Comparison of ENCODE assay signal across 1 cellular context in the genomic region with DNA sequence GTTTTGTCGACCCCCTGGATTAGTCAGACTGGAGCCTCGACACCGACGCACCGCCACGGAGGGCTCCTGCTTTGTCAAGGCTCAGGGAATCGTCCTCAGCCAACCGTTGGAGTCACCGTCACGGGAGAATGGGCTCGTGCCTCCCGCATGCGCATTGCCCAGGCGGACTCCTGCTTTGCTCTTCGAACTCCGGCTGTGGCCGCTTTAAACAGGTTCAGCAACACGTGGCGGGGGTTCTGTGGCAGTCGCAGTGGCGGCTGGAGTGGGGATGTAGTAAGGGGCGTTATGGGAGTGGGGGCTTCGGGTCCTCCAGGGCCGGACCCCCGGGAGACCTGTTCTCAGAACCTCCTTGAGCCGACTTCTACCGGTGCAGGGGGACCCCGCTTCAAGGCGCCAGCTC.
A peak's percentile ranks its signal among the peaks of the same experiment; 100 is the strongest.
TF ChIP-seq lines count a peak whose summit lies in the region.

No MANE protein-coding gene starts in this region.

TF ChIP-seq in K562, 482 proteins besides CTCF, POLR2A, EP300 and RAD21 (continued from another document):
- TF ChIP-seq, protein P1, sequence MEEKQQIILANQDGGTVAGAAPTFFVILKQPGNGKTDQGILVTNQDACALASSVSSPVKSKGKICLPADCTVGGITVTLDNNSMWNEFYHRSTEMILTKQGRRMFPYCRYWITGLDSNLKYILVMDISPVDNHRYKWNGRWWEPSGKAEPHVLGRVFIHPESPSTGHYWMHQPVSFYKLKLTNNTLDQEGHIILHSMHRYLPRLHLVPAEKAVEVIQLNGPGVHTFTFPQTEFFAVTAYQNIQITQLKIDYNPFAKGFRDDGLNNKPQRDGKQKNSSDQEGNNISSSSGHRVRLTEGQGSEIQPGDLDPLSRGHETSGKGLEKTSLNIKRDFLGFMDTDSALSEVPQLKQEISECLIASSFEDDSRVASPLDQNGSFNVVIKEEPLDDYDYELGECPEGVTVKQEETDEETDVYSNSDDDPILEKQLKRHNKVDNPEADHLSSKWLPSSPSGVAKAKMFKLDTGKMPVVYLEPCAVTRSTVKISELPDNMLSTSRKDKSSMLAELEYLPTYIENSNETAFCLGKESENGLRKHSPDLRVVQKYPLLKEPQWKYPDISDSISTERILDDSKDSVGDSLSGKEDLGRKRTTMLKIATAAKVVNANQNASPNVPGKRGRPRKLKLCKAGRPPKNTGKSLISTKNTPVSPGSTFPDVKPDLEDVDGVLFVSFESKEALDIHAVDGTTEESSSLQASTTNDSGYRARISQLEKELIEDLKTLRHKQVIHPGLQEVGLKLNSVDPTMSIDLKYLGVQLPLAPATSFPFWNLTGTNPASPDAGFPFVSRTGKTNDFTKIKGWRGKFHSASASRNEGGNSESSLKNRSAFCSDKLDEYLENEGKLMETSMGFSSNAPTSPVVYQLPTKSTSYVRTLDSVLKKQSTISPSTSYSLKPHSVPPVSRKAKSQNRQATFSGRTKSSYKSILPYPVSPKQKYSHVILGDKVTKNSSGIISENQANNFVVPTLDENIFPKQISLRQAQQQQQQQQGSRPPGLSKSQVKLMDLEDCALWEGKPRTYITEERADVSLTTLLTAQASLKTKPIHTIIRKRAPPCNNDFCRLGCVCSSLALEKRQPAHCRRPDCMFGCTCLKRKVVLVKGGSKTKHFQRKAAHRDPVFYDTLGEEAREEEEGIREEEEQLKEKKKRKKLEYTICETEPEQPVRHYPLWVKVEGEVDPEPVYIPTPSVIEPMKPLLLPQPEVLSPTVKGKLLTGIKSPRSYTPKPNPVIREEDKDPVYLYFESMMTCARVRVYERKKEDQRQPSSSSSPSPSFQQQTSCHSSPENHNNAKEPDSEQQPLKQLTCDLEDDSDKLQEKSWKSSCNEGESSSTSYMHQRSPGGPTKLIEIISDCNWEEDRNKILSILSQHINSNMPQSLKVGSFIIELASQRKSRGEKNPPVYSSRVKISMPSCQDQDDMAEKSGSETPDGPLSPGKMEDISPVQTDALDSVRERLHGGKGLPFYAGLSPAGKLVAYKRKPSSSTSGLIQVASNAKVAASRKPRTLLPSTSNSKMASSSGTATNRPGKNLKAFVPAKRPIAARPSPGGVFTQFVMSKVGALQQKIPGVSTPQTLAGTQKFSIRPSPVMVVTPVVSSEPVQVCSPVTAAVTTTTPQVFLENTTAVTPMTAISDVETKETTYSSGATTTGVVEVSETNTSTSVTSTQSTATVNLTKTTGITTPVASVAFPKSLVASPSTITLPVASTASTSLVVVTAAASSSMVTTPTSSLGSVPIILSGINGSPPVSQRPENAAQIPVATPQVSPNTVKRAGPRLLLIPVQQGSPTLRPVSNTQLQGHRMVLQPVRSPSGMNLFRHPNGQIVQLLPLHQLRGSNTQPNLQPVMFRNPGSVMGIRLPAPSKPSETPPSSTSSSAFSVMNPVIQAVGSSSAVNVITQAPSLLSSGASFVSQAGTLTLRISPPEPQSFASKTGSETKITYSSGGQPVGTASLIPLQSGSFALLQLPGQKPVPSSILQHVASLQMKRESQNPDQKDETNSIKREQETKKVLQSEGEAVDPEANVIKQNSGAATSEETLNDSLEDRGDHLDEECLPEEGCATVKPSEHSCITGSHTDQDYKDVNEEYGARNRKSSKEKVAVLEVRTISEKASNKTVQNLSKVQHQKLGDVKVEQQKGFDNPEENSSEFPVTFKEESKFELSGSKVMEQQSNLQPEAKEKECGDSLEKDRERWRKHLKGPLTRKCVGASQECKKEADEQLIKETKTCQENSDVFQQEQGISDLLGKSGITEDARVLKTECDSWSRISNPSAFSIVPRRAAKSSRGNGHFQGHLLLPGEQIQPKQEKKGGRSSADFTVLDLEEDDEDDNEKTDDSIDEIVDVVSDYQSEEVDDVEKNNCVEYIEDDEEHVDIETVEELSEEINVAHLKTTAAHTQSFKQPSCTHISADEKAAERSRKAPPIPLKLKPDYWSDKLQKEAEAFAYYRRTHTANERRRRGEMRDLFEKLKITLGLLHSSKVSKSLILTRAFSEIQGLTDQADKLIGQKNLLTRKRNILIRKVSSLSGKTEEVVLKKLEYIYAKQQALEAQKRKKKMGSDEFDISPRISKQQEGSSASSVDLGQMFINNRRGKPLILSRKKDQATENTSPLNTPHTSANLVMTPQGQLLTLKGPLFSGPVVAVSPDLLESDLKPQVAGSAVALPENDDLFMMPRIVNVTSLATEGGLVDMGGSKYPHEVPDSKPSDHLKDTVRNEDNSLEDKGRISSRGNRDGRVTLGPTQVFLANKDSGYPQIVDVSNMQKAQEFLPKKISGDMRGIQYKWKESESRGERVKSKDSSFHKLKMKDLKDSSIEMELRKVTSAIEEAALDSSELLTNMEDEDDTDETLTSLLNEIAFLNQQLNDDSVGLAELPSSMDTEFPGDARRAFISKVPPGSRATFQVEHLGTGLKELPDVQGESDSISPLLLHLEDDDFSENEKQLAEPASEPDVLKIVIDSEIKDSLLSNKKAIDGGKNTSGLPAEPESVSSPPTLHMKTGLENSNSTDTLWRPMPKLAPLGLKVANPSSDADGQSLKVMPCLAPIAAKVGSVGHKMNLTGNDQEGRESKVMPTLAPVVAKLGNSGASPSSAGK (IDR thresholded peaks at IDR 0.05): peak; percentile 54
TF ChIP-seq in K562: peak in this region for 6; not testable (repeated sequence) for 476.
